Comparison of ENCODE assay signal across 37 cellular contexts in genomic region chr22:22614065-22614464, GRCh38. TPM values are rescaled to one million over a fixed set of nuclear protein-coding genes. Genes with fewer than 3 reads are reported as not detected.
"Had no signal": no experiment of that assay in that cellular context is flagged by ENCODE, and none has a peak within 500 bp of the region (broad histone marks: within the 10 kb centered on the region; RNA-seq: fewer than 3 reads in every experiment).

No MANE protein-coding gene starts in this region.

- H3K9me3 Mint-ChIP-seq: dendritic cell treated with granulocyte-macrophage colony-stimulating factor and Interleukin-4, amounts not matched to agents 40 ng/mL and 50 ng/mL, for 4 days; naive B cell; natural killer cell treated with Interleukin-12 subunit alpha and Interleukin-12 subunit beta and Interleukin-15 and Interleukin-18, amount 100 ng/mL, for 72 hours; stimulated activated effector memory CD8-positive, alpha-beta T cell treated with anti-CD3 and anti-CD28 coated beads, Interleukin-12 subunit alpha, Interleukin-12 subunit beta, amount 100 ng/mL, for 72 hours had no signal

- H3K36me3 Mint-ChIP-seq: natural killer cell treated with Interleukin-12 subunit alpha and Interleukin-12 subunit beta and Interleukin-15 and Interleukin-18, amount 100 ng/mL, for 72 hours; neural progenitor cell; stimulated activated effector memory CD8-positive, alpha-beta T cell treated with anti-CD3 and anti-CD28 coated beads, Interleukin-12 subunit alpha, Interleukin-12 subunit beta, amount 100 ng/mL, for 72 hours had no signal

- H3K27ac Mint-ChIP-seq: dendritic cell treated with granulocyte-macrophage colony-stimulating factor and Interleukin-4, amounts not matched to agents 40 ng/mL and 50 ng/mL, for 4 days; natural killer cell treated with Interleukin-12 subunit alpha and Interleukin-12 subunit beta and Interleukin-15 and Interleukin-18, amount 100 ng/mL, for 72 hours; neural progenitor cell; stimulated activated effector memory CD8-positive, alpha-beta T cell treated with anti-CD3 and anti-CD28 coated beads, Interleukin-12 subunit alpha, Interleukin-12 subunit beta, amount 100 ng/mL, for 72 hours had no signal

- H3K27me3 ChIP-seq: colonic mucosa, right atrium auricular region, thyroid gland had no signal

- H3K9me3 ChIP-seq: colonic mucosa, esophagus muscularis mucosa, gastroesophageal sphincter, heart left ventricle, lower lobe of right lung, prostate gland, right atrium auricular region, stomach, thyroid gland had no signal

- H3K4me1 ChIP-seq: colonic mucosa, esophagus muscularis mucosa, gastroesophageal sphincter, heart left ventricle, lower lobe of right lung, neural progenitor cell, prostate gland, right atrium auricular region, stomach, thyroid gland had no signal

- H3K4me3 Mint-ChIP-seq: dendritic cell treated with granulocyte-macrophage colony-stimulating factor and Interleukin-4, amounts not matched to agents 40 ng/mL and 50 ng/mL, for 4 days; naive B cell; natural killer cell treated with Interleukin-12 subunit alpha and Interleukin-12 subunit beta and Interleukin-15 and Interleukin-18, amount 100 ng/mL, for 72 hours; neural progenitor cell; stimulated activated effector memory CD8-positive, alpha-beta T cell treated with anti-CD3 and anti-CD28 coated beads, Interleukin-12 subunit alpha, Interleukin-12 subunit beta, amount 100 ng/mL, for 72 hours had no signal

- H3K9ac ChIP-seq: neural progenitor cell had no signal

- DNase-seq: colonic mucosa; effector CD8-positive, alpha-beta T cell; foreskin keratinocyte; heart left ventricle; kidney glomerular epithelial cell; left colon; left ventricle myocardium superior; lower lobe of right lung; naive B cell; nucleus accumbens; stimulated activated CD4-positive, alpha-beta T cell treated with anti-CD3 and anti-CD28 coated beads, Interleukin-2, amount 100 ng/mL, for 24 hours; stimulated activated CD4-positive, alpha-beta T cell treated with anti-CD3 and anti-CD28 coated beads, Interleukin-4, amount 100 ng/mL, for 24 hours; stimulated activated naive CD4-positive, alpha-beta T cell treated with Interleukin-2 at 50 U/mL for 16 hours; stomach; thyroid gland; trophoblast cell had no signal

- H3K27ac ChIP-seq: colonic mucosa, esophagus muscularis mucosa, foreskin keratinocyte, gastroesophageal sphincter, heart left ventricle, hepatocyte, lower lobe of right lung, neural progenitor cell, prostate gland, right atrium auricular region, stomach, thyroid gland had no signal

- H2AFZ ChIP-seq: hepatocyte, neural progenitor cell had no signal

- FAIRE-seq: endothelial cell of umbilical vein, islet of Langerhans had no signal

- H3K36me3 ChIP-seq: colonic mucosa, esophagus muscularis mucosa, gastroesophageal sphincter, heart left ventricle, lower lobe of right lung, neural progenitor cell, prostate gland, right atrium auricular region, stomach, thyroid gland had no signal

- H3K4me3 ChIP-seq: colonic mucosa, esophagus muscularis mucosa, gastroesophageal sphincter, heart left ventricle, hepatocyte, lower lobe of right lung, neural progenitor cell, prostate gland, right atrium auricular region, smooth muscle cell, stomach, thyroid gland had no signal

- H3K4me2 ChIP-seq: hepatocyte, neural progenitor cell, smooth muscle cell had no signal

- H3K79me2 ChIP-seq: hepatocyte had no signal

- ATAC-seq: foreskin keratinocyte; gastroesophageal sphincter; heart left ventricle; left colon; left ventricle myocardium superior; lower lobe of right lung; sciatic nerve; stimulated activated effector memory CD8-positive, alpha-beta T cell treated with anti-CD3 and anti-CD28 coated beads, Interleukin-12 subunit alpha, Interleukin-12 subunit beta, amount 100 ng/mL, for 72 hours had no signal

RNA-seq across cellular contexts. Expression of gene GGTLC2, which starts 30.3 kb away (rescaled TPM):
- total RNA-seq: colonic mucosa; endothelial cell of umbilical vein; epithelial cell of proximal tubule; esophagus muscularis mucosa; fibroblast of lung; foreskin keratinocyte; gastroesophageal sphincter; heart left ventricle; left ventricle myocardium superior; mononuclear cell; natural killer cell treated with Interleukin-12 subunit alpha and Interleukin-12 subunit beta and Interleukin-15 and Interleukin-18, amount 100 ng/mL, for 72 hours; osteocyte; right atrium auricular region; sciatic nerve; smooth muscle cell; stomach; subcutaneous adipose tissue; temporal lobe; urinary bladder had no signal
- polyA plus RNA-seq: endothelial cell of umbilical vein, fibroblast of lung, foreskin keratinocyte, heart left ventricle, hepatocyte, smooth muscle cell, stomach, urinary bladder had no signal

RNA-seq across cellular contexts. Expression of gene PRAME, which starts 55.0 kb away (rescaled TPM):
- total RNA-seq: chondrocyte, endothelial cell of umbilical vein, esophagus muscularis mucosa, fibroblast of lung, foreskin keratinocyte, gastroesophageal sphincter, hepatocyte, left colon, left ventricle myocardium superior, lower lobe of right lung, mononuclear cell, osteocyte, smooth muscle cell, stomach, subcutaneous adipose tissue, temporal lobe, urinary bladder had no signal
- polyA plus RNA-seq: foreskin keratinocyte, hepatocyte, smooth muscle cell, stomach, urinary bladder had no signal
